Comparison of ENCODE assay signal across 20 cellular contexts in the genomic region with DNA sequence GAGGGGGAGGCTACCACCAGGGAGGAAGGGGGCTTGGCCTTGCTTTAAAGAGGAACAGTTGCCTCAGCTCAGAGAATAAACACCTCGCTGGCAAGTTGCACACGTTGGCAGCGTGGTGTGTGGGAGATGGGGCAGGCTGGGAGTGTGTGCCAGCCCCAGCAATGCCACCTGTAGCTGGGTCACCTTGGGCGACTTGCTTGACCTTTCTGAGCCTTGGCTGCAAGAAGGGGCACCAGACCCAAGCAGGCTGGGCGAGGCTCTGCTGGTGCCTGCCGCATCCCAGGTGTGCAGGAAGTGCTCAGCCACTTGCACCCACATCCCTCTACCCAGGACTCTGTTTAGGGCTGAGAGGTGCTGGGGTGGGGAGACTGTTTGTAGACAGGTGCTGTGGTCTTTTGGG. TPM values are rescaled to one million over a fixed set of nuclear protein-coding genes. Genes with fewer than 3 reads are reported as not detected.
"Had no signal": no experiment of that assay in that cellular context is flagged by ENCODE, and none has a peak within 500 bp of the region (broad histone marks: within the 10 kb centered on the region; RNA-seq: fewer than 3 reads in every experiment).

No MANE protein-coding gene starts in this region.

- H3K4me1 ChIP-seq: heart left ventricle, parathyroid adenoma, spleen, testis had no signal

- H3K4me3 ChIP-seq: heart left ventricle, sigmoid colon, spleen, testis had no signal

- H3K4me1 Mint-ChIP-seq: activated B cell treated with CpG ODN at 0.5 μM for 24 hours; activated CD4-positive, alpha-beta memory T cell treated with anti-CD3 and anti-CD28 coated beads, Interleukin-2, amount 10 ng/mL, durations not matched to agents 7 days and 5 days; activated CD8-positive, alpha-beta memory T cell treated with anti-CD3 and anti-CD28 coated beads, Interleukin-2, amount 10 ng/mL, durations not matched to agents 7 days and 5 days; activated naive CD8-positive, alpha-beta T cell treated with anti-CD3 and anti-CD28 coated beads, Interleukin-2, amount 10 ng/mL, durations not matched to agents 7 days and 5 days; stimulated activated memory B cell treated with anti-CD40 and anti-IgM and Interleukin-4, amounts not matched to agents 10 μg/mL and 1 μg/mL and 100 μg/mL, for 72 hours; T-cell had no signal

- H3K79me2 ChIP-seq: parathyroid adenoma had no signal

- H3K27ac ChIP-seq: heart left ventricle, parathyroid adenoma, spleen, testis had no signal

- DNase-seq: activated B cell treated with CpG ODN at 0.5 μM for 24 hours; activated CD4-positive, alpha-beta memory T cell treated with anti-CD3 and anti-CD28 coated beads, Interleukin-2, amount 10 ng/mL, durations not matched to agents 7 days and 5 days; activated CD4-positive, alpha-beta T cell treated with anti-CD3 and anti-CD28 coated beads for 48 hours; activated CD8-positive, alpha-beta memory T cell treated with anti-CD3 and anti-CD28 coated beads, Interleukin-2, amount 10 ng/mL, durations not matched to agents 7 days and 5 days; activated naive CD8-positive, alpha-beta T cell treated with anti-CD3 and anti-CD28 coated beads, Interleukin-2, amount 10 ng/mL, durations not matched to agents 7 days and 5 days; erythroblast; heart left ventricle; sigmoid colon; spleen; stimulated activated CD4-positive, alpha-beta T cell treated with anti-CD3 and anti-CD28 coated beads, Interleukin-4, amount 100 ng/mL, for 4 hours; T-cell; T-helper 9 cell; testis had no signal

- H3K4me3 Mint-ChIP-seq: activated B cell treated with CpG ODN at 0.5 μM for 24 hours; activated CD4-positive, alpha-beta memory T cell treated with anti-CD3 and anti-CD28 coated beads, Interleukin-2, amount 10 ng/mL, durations not matched to agents 7 days and 5 days; activated CD8-positive, alpha-beta memory T cell treated with anti-CD3 and anti-CD28 coated beads, Interleukin-2, amount 10 ng/mL, durations not matched to agents 7 days and 5 days; activated naive CD8-positive, alpha-beta T cell treated with anti-CD3 and anti-CD28 coated beads, Interleukin-2, amount 10 ng/mL, durations not matched to agents 7 days and 5 days; stimulated activated memory B cell treated with anti-CD40 and anti-IgM and Interleukin-4, amounts not matched to agents 10 μg/mL and 1 μg/mL and 100 μg/mL, for 72 hours; T-cell had no signal

- H3K27me3 ChIP-seq: heart left ventricle, sigmoid colon, testis, upper lobe of left lung had no signal

- H3K9me3 Mint-ChIP-seq: activated B cell treated with CpG ODN at 0.5 μM for 24 hours; activated CD4-positive, alpha-beta memory T cell treated with anti-CD3 and anti-CD28 coated beads, Interleukin-2, amount 10 ng/mL, durations not matched to agents 7 days and 5 days; activated naive CD8-positive, alpha-beta T cell treated with anti-CD3 and anti-CD28 coated beads, Interleukin-2, amount 10 ng/mL, durations not matched to agents 7 days and 5 days; stimulated activated memory B cell treated with anti-CD40 and anti-IgM and Interleukin-4, amounts not matched to agents 10 μg/mL and 1 μg/mL and 100 μg/mL, for 72 hours; T-cell had no signal

- H3K9me3 ChIP-seq: heart left ventricle, sigmoid colon, spleen, testis, upper lobe of left lung had no signal

- H2AFZ ChIP-seq: parathyroid adenoma had no signal

- H3K36me3 ChIP-seq: upper lobe of left lung had no signal

- ATAC-seq: activated CD8-positive, alpha-beta memory T cell treated with anti-CD3 and anti-CD28 coated beads, Interleukin-2, amount 10 ng/mL, durations not matched to agents 7 days and 5 days; T-cell had no signal

- H3K27ac Mint-ChIP-seq: activated B cell treated with CpG ODN at 0.5 μM for 24 hours; activated CD4-positive, alpha-beta memory T cell treated with anti-CD3 and anti-CD28 coated beads, Interleukin-2, amount 10 ng/mL, durations not matched to agents 7 days and 5 days; activated CD8-positive, alpha-beta memory T cell treated with anti-CD3 and anti-CD28 coated beads, Interleukin-2, amount 10 ng/mL, durations not matched to agents 7 days and 5 days; activated naive CD8-positive, alpha-beta T cell treated with anti-CD3 and anti-CD28 coated beads, Interleukin-2, amount 10 ng/mL, durations not matched to agents 7 days and 5 days; stimulated activated memory B cell treated with anti-CD40 and anti-IgM and Interleukin-4, amounts not matched to agents 10 μg/mL and 1 μg/mL and 100 μg/mL, for 72 hours; T-cell had no signal

- H3K36me3 Mint-ChIP-seq: activated naive CD8-positive, alpha-beta T cell treated with anti-CD3 and anti-CD28 coated beads, Interleukin-2, amount 10 ng/mL, durations not matched to agents 7 days and 5 days; stimulated activated memory B cell treated with anti-CD40 and anti-IgM and Interleukin-4, amounts not matched to agents 10 μg/mL and 1 μg/mL and 100 μg/mL, for 72 hours; T-cell had no signal

- H3K27me3 Mint-ChIP-seq: activated B cell treated with CpG ODN at 0.5 μM for 24 hours; activated CD4-positive, alpha-beta memory T cell treated with anti-CD3 and anti-CD28 coated beads, Interleukin-2, amount 10 ng/mL, durations not matched to agents 7 days and 5 days; activated CD8-positive, alpha-beta memory T cell treated with anti-CD3 and anti-CD28 coated beads, Interleukin-2, amount 10 ng/mL, durations not matched to agents 7 days and 5 days; T-cell had no signal

RNA-seq across cellular contexts. Expression of a gene that starts 0.6 kb away (rescaled TPM):
- total RNA-seq: activated B cell treated with CpG ODN at 0.5 μM for 24 hours; activated CD4-positive, alpha-beta memory T cell treated with anti-CD3 and anti-CD28 coated beads, Interleukin-2, amount 10 ng/mL, durations not matched to agents 7 days and 5 days; activated CD8-positive, alpha-beta memory T cell treated with anti-CD3 and anti-CD28 coated beads, Interleukin-2, amount 10 ng/mL, durations not matched to agents 7 days and 5 days; activated naive CD8-positive, alpha-beta T cell treated with anti-CD3 and anti-CD28 coated beads, Interleukin-2, amount 10 ng/mL, durations not matched to agents 7 days and 5 days; cardiac septum; heart left ventricle; kidney epithelial cell; lower leg skin; myocyte; sigmoid colon; spleen; T-cell had no signal
- polyA plus RNA-seq: heart left ventricle, sigmoid colon, spleen had no signal
